ENCODE assay signal across 8 cellular contexts in the genomic region with DNA sequence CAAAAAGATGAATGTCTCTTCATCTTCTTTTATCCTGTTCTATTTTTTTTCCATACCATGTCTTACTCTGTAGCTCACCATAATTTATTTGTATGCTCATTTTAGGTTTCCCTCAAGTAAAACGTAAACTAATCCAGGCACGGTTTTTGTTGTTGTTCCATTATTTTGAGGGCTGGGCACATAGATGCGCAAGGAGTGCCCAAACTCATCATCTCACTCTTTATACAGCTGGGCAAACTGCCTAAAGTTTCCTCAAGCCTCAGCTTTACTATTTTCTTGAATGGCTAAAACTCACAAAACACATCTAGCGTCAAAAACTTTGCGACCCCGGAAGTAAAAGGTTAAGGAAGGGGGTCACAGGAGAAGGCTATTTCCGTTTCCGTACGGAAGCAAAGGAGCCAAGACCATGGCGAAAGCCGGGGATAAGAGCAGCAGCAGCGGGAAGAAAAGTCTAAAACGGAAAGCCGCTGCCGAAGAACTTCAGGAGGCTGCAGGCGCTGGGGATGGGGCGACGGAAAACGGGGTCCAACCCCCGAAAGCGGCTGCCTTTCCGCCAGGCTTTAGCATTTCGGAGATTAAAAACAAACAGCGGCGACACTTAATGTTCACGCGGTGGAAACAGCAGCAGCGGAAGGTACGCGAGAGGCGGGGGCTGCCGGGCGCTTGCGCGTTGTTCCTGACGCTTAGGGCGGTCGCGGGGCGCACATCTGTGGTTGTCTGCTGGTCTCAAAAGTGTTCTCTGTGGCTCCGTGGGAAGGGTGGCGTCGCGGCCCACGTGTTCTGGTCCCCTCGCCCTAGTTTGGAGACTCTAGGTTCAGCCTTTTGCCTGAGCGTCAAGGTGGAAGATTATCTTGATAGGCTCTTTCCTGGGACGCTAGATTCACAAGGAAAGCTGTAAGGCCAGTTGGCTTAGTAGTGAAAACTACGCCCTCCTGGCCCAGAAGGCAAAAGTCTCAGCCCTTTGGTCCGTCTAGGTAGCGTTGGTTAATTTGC. TPM values are rescaled to one million over a fixed set of nuclear protein-coding genes. Genes with fewer than 3 reads are reported as not detected.
DNase-seq lines count a peak whose midpoint lies in the region; ATAC-seq and TF ChIP-seq lines count a peak whose summit lies in the region.

A gene with protein sequence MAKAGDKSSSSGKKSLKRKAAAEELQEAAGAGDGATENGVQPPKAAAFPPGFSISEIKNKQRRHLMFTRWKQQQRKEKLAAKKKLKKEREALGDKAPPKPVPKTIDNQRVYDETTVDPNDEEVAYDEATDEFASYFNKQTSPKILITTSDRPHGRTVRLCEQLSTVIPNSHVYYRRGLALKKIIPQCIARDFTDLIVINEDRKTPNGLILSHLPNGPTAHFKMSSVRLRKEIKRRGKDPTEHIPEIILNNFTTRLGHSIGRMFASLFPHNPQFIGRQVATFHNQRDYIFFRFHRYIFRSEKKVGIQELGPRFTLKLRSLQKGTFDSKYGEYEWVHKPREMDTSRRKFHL (plus strand): TSS at position 391 of the 993 bp plus-strand sequence. CDS start 16 bp downstream, at position 407.

- peak within 1 kb of the TSS; percentile 99 for H3K27ac Mint-ChIP-seq in activated T-helper 2 cell treated with anti-CD3 and anti-CD28 coated beads, Interferon-gamma antibody, Interleukin-2, Interleukin-4, amounts not matched to agents 10 μg/mL and 5 μg/mL and 100 μg/mL, durations not matched to agents 14 hours and 24 hours and 36 hours
- H3K27ac Mint-ChIP-seq in natural killer cell treated with Interleukin-12 subunit alpha and Interleukin-12 subunit beta and Interleukin-15 and Interleukin-18, amount 100 ng/mL, for 72 hours: peak within 1 kb of the TSS; percentile 98

- H3K9ac ChIP-seq in Karpas-422 (ENCODE audit: low read length): peak within 1 kb of the TSS; percentile 85

- H3K27me3 Mint-ChIP-seq in activated T-helper 2 cell treated with anti-CD3 and anti-CD28 coated beads, Interferon-gamma antibody, Interleukin-2, Interleukin-4, amounts not matched to agents 10 μg/mL and 5 μg/mL and 100 μg/mL, durations not matched to agents 14 hours and 24 hours and 36 hours (ENCODE audit: low read depth): peaks cover 26% of the 10 kb centered on the region
- peaks cover 12 to 22% of the 10 kb centered on the region in 2 donors for H3K27me3 Mint-ChIP-seq in natural killer cell treated with Interleukin-12 subunit alpha and Interleukin-12 subunit beta and Interleukin-15 and Interleukin-18, amount 100 ng/mL, for 72 hours

- intact Hi-C loops in activated T-helper 2 cell treated with anti-CD3 and anti-CD28 coated beads, Interferon-gamma antibody, Interleukin-2, Interleukin-4, amounts not matched to agents 10 μg/mL and 5 μg/mL and 100 μg/mL, durations not matched to agents 14 hours and 24 hours and 36 hours (cut with micrococcal nuclease): loop anchor here (1.0 kb wide), 3 partner anchors 25 to 141 kb away; no protein-coding TSS in a partner anchor

- H4K20me1 ChIP-seq in Karpas-422 (ENCODE audit: insufficient read depth, low read depth, low read length): peaks cover 7% of the 10 kb centered on the region; the same call in 1 of the 2 replicates

- DNase-seq in Daoy (ENCODE audit: low read depth) (peak; percentile 89), Karpas-422 (peak; percentile 92), RPMI8226 (peak; percentile 81), fibroblast of pulmonary artery (ENCODE audit: low read depth) (peak; percentile 85)
- peak; percentile 71 for DNase-seq in activated T-helper 2 cell treated with anti-CD3 and anti-CD28 coated beads, Interferon-gamma antibody, Interleukin-2, Interleukin-4, amounts not matched to agents 10 μg/mL and 5 μg/mL and 100 μg/mL, durations not matched to agents 14 hours and 24 hours and 36 hours (ENCODE audit: low spot score)
- peak; percentile 80 for DNase-seq in natural killer cell treated with Interleukin-12 subunit alpha and Interleukin-12 subunit beta and Interleukin-15 and Interleukin-18, amount 100 ng/mL, for 72 hours (ENCODE audit: low spot score)
- peak; percentile 79 for DNase-seq in stimulated activated naive CD4-positive, alpha-beta T cell treated with Interleukin-2 at 50 U/mL for 16 hours (lab: John Stamatoyannopoulos, UW)

- H3K4me1 ChIP-seq in Karpas-422 (ENCODE audit: low read length): peaks cover 33% of the 10 kb centered on the region

- H3K4me2 ChIP-seq in Karpas-422 (ENCODE audit: low read depth, low read length, poor library complexity, severe bottlenecking): peak within 1 kb of the TSS; percentile 98

- H3K27me3 ChIP-seq in Karpas-422 (ENCODE audit: low read length): no peaks in the 10 kb centered on the region

- H3K9me2 ChIP-seq in Karpas-422 (replicated peaks; ENCODE audit: insufficient read depth, low read length): no peaks in the 10 kb centered on the region

- H3K4me3 ChIP-seq in Karpas-422 (ENCODE audit: low read length) (peak within 1 kb of the TSS; percentile 92), fibroblast of pulmonary artery (replicated peaks; ENCODE audit: low read depth, low read length) (peak within 1 kb of the TSS; percentile 80)

- peaks cover 3% of the 10 kb centered on the region; the same call in 1 of the 2 replicates for H3K9me3 ChIP-seq in Karpas-422 (ENCODE audit: low read length)

- no peak for TF ChIP-seq CTCF in fibroblast of pulmonary artery (IDR thresholded peaks at IDR 0.05; ENCODE audit: low read length, missing control alignments)

- H3K36me3 Mint-ChIP-seq in activated T-helper 2 cell treated with anti-CD3 and anti-CD28 coated beads, Interferon-gamma antibody, Interleukin-2, Interleukin-4, amounts not matched to agents 10 μg/mL and 5 μg/mL and 100 μg/mL, durations not matched to agents 14 hours and 24 hours and 36 hours (ENCODE audit: low read depth): peaks cover 47% of the 10 kb centered on the region
- H3K36me3 Mint-ChIP-seq in natural killer cell treated with Interleukin-12 subunit alpha and Interleukin-12 subunit beta and Interleukin-15 and Interleukin-18, amount 100 ng/mL, for 72 hours: peaks cover 35% of the 10 kb centered on the region

- peaks cover 17% of the 10 kb centered on the region for H3K9me3 Mint-ChIP-seq in activated T-helper 2 cell treated with anti-CD3 and anti-CD28 coated beads, Interferon-gamma antibody, Interleukin-2, Interleukin-4, amounts not matched to agents 10 μg/mL and 5 μg/mL and 100 μg/mL, durations not matched to agents 14 hours and 24 hours and 36 hours
- peaks cover 9% of the 10 kb centered on the region for H3K9me3 Mint-ChIP-seq in natural killer cell treated with Interleukin-12 subunit alpha and Interleukin-12 subunit beta and Interleukin-15 and Interleukin-18, amount 100 ng/mL, for 72 hours

- H3K79me2 ChIP-seq in Karpas-422 (ENCODE audit: low read length): peaks cover 51% of the 10 kb centered on the region

- peak within 1 kb of the TSS; percentile 48; the same call in 1 of the 2 replicates for H3K27ac ChIP-seq in Karpas-422 (ENCODE audit: low read length)

- H2AFZ ChIP-seq in Karpas-422 (ENCODE audit: low read length): peak within 1 kb of the TSS; percentile 60

- H3K36me3 ChIP-seq in Karpas-422 (ENCODE audit: insufficient read depth, low read length): peaks cover 30% of the 10 kb centered on the region

- H3K4me1 Mint-ChIP-seq in activated T-helper 2 cell treated with anti-CD3 and anti-CD28 coated beads, Interferon-gamma antibody, Interleukin-2, Interleukin-4, amounts not matched to agents 10 μg/mL and 5 μg/mL and 100 μg/mL, durations not matched to agents 14 hours and 24 hours and 36 hours (ENCODE audit: low read depth): peaks cover 26% of the 10 kb centered on the region
- H3K4me1 Mint-ChIP-seq in natural killer cell treated with Interleukin-12 subunit alpha and Interleukin-12 subunit beta and Interleukin-15 and Interleukin-18, amount 100 ng/mL, for 72 hours (ENCODE audit: low read depth in 2 of 2): peaks cover 22 to 34% of the 10 kb centered on the region in 2 donors

- ATAC-seq in GM21825 (IDR thresholded peaks at IDR 0.05; ENCODE audit: unreplicated experiment): peak; percentile 97
- ATAC-seq in natural killer cell treated with Interleukin-12 subunit alpha and Interleukin-12 subunit beta and Interleukin-15 and Interleukin-18, amount 100 ng/mL, for 72 hours: peak; percentile 97 to 98

- peak within 1 kb of the TSS; percentile 99 for H3K4me3 Mint-ChIP-seq in activated T-helper 2 cell treated with anti-CD3 and anti-CD28 coated beads, Interferon-gamma antibody, Interleukin-2, Interleukin-4, amounts not matched to agents 10 μg/mL and 5 μg/mL and 100 μg/mL, durations not matched to agents 14 hours and 24 hours and 36 hours (ENCODE audit: low read depth)
- H3K4me3 Mint-ChIP-seq in natural killer cell treated with Interleukin-12 subunit alpha and Interleukin-12 subunit beta and Interleukin-15 and Interleukin-18, amount 100 ng/mL, for 72 hours: peak within 1 kb of the TSS; percentile 98

RNA-seq across cellular contexts. Expression of the gene that starts here (rescaled TPM):
- total RNA-seq in Daoy (2014; rRNA removed; shearing (Covaris generic)): 185 and 205 TPM in 2 replicates
- 60.9 and 70.8 TPM in 2 replicates for total RNA-seq in Karpas-422 (2014; rRNA removed; shearing (Covaris generic); ENCODE audit: low replicate concordance)
- 58.9 and 62.7 TPM in 2 replicates for total RNA-seq in activated T-helper 2 cell treated with anti-CD3 and anti-CD28 coated beads, Interferon-gamma antibody, Interleukin-2, Interleukin-4, amounts not matched to agents 10 μg/mL and 5 μg/mL and 100 μg/mL, durations not matched to agents 14 hours and 24 hours and 36 hours
- 10 to 100 TPM; 27.6 to 44.5 TPM for total RNA-seq in natural killer cell treated with Interleukin-12 subunit alpha and Interleukin-12 subunit beta and Interleukin-15 and Interleukin-18, amount 100 ng/mL, for 72 hours

Comparison
In these comparisons a context has a peak if more than half of its experiments do, and no peak if none do; other contexts are left out.
1. Peak in every context shown above with its lines: DNase-seq, ATAC-seq, H3K4me3 ChIP-seq and H3K27ac ChIP-seq.